In genomic region chr17:66292351-66292750, GRCh38 we compare ENCODE assay signal across 25 cellular contexts.
"Had no signal": no experiment of that assay in that cellular context is flagged by ENCODE, and none has a peak within 500 bp of the region (broad histone marks: within the 10 kb centered on the region; RNA-seq: fewer than 3 reads in every experiment).

No MANE protein-coding gene starts in this region.

- H3K9me3 ChIP-seq: esophagus muscularis mucosa, gastrocnemius medialis, heart right ventricle, left lung, lower lobe of right lung, mucosa of descending colon had no signal

- H3K9me3 Mint-ChIP-seq: mesothelial cell of epicardium, naive B cell had no signal

- FAIRE-seq: colon, endothelial cell of umbilical vein, islet of Langerhans, keratinocyte had no signal

- H3K36me3 ChIP-seq: esophagus muscularis mucosa, gastrocnemius medialis, heart right ventricle, left lung, lower lobe of right lung had no signal

- H3K4me1 ChIP-seq: esophagus muscularis mucosa, gastrocnemius medialis, heart right ventricle, left lung, lower lobe of right lung had no signal

- H3K4me3 Mint-ChIP-seq: mesothelial cell of epicardium, naive B cell had no signal

- H3K27ac ChIP-seq: coronary artery, dorsolateral prefrontal cortex, esophagus muscularis mucosa, gastrocnemius medialis, heart right ventricle, left lung, lower lobe of right lung had no signal

- H3K4me1 Mint-ChIP-seq: mesothelial cell of epicardium, naive B cell had no signal

- H3K27ac Mint-ChIP-seq: mesothelial cell of epicardium, naive B cell had no signal

- H3K4me3 ChIP-seq: coronary artery, dorsolateral prefrontal cortex, esophagus muscularis mucosa, gastrocnemius medialis, heart right ventricle, left lung, lower lobe of right lung, mucosa of descending colon had no signal

- H3K27me3 ChIP-seq: dorsolateral prefrontal cortex, esophagus muscularis mucosa, gastrocnemius medialis, left lung had no signal

- H3K36me3 Mint-ChIP-seq: mesothelial cell of epicardium, naive B cell had no signal

- ATAC-seq: gastrocnemius medialis, heart right ventricle, left cardiac atrium, left lung, left ventricle myocardium superior, lower lobe of right lung, mucosa of descending colon had no signal

- DNase-seq: dermis blood vessel endothelial cell; dorsolateral prefrontal cortex; effector CD4-positive, alpha-beta T cell; effector memory CD4-positive, alpha-beta T cell; foreskin fibroblast; foreskin melanocyte; gastrocnemius medialis; glutamatergic neuron; head of caudate nucleus; heart right ventricle; hippocampal formation; left cardiac atrium; left lung; left ventricle myocardium superior; lower lobe of right lung; mesenchymal stem cell; mucosa of descending colon; naive B cell had no signal
